23 cellular contexts compared by ENCODE assay signal in the genomic region with DNA sequence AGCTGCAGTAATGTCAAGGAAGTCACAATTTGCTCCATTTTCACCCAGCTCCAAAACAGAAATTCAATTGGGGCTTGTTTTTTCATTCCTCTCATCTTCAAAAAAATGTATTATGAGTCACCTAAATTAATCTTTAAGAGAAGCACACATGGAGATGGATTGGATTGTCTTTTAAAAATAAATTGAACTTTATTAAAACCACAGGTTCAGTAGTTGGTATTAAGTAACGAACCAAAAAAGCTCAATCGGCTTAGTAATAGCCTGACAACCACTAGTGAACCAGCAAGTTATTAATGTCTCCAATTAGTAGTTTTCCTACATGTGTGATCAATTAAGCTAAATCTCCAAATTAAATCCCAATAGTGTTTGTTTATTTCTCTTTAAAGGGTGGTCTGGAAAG.
"Had no signal": no experiment of that assay in that cellular context is flagged by ENCODE, and none has a peak within 500 bp of the region (broad histone marks: within the 10 kb centered on the region; RNA-seq: fewer than 3 reads in every experiment).

No MANE protein-coding gene starts in this region.

- H3K36me3 ChIP-seq: colonic mucosa, esophagus squamous epithelium, heart right ventricle, left lung, lower lobe of right lung had no signal

- H3K4me3 ChIP-seq: colonic mucosa, esophagus squamous epithelium, heart right ventricle, left lung, lower lobe of right lung, mucosa of descending colon had no signal

- ATAC-seq: effector memory CD8-positive, alpha-beta T cell; esophagus mucosa; foreskin keratinocyte; heart right ventricle; left cardiac atrium; left lung; left ventricle myocardium superior; lower lobe of right lung; mucosa of descending colon had no signal

- H3K36me3 Mint-ChIP-seq: mesothelial cell of epicardium, naive B cell had no signal

- H3K27ac Mint-ChIP-seq: dendritic cell treated with granulocyte-macrophage colony-stimulating factor and Interleukin-4, amounts not matched to agents 40 ng/mL and 50 ng/mL, for 4 days; effector memory CD8-positive, alpha-beta T cell; endodermal cell; mesothelial cell of epicardium; naive B cell had no signal

- H3K4me1 Mint-ChIP-seq: mesothelial cell of epicardium, naive B cell had no signal

- H3K4me3 Mint-ChIP-seq: dendritic cell treated with granulocyte-macrophage colony-stimulating factor and Interleukin-4, amounts not matched to agents 40 ng/mL and 50 ng/mL, for 4 days; effector memory CD8-positive, alpha-beta T cell; endodermal cell; mesothelial cell of epicardium; naive B cell had no signal

- H3K4me1 ChIP-seq: colonic mucosa, esophagus squamous epithelium, foreskin keratinocyte, heart right ventricle, left lung, lower lobe of right lung had no signal

- H3K27me3 ChIP-seq: colonic mucosa, esophagus squamous epithelium, foreskin keratinocyte, heart right ventricle, left lung had no signal

- DNase-seq: colonic mucosa; cortex of kidney; effector CD8-positive, alpha-beta T cell; effector memory CD8-positive, alpha-beta T cell; endodermal cell; erythroblast; esophagus squamous epithelium; foreskin keratinocyte; glutamatergic neuron; head of caudate nucleus; heart right ventricle; hippocampal formation; left cardiac atrium; left lung; left ventricle myocardium superior; lower lobe of right lung; mesenchymal stem cell; mucosa of descending colon; naive B cell had no signal

- H3K9me3 ChIP-seq: colonic mucosa, esophagus squamous epithelium, left lung, lower lobe of right lung, mucosa of descending colon had no signal

- H3K27ac ChIP-seq: colonic mucosa, epithelial cell of prostate, esophagus squamous epithelium, foreskin keratinocyte, heart right ventricle, left lung, lower lobe of right lung had no signal
